Comparison of ENCODE assay signal across 21 cellular contexts in genomic region chr13:111401151-111401550, GRCh38.
"Had no signal": no experiment of that assay in that cellular context is flagged by ENCODE, and none has a peak within 500 bp of the region (broad histone marks: within the 10 kb centered on the region; RNA-seq: fewer than 3 reads in every experiment).

No MANE protein-coding gene starts in this region.

- H3K4me3 Mint-ChIP-seq: naive thymus-derived CD4-positive, alpha-beta T cell; nephron; stimulated activated naive CD8-positive, alpha-beta T cell treated with anti-CD3 and anti-CD28 coated beads, Interleukin-15, amount 100 ng/mL, for 72 hours had no signal

- H3K4me1 Mint-ChIP-seq: nephron had no signal

- H3K36me3 ChIP-seq: esophagus squamous epithelium, left lung, prostate gland, suprapubic skin, transverse colon, vagina had no signal

- H3K9me3 Mint-ChIP-seq: naive thymus-derived CD4-positive, alpha-beta T cell; nephron; stimulated activated naive CD8-positive, alpha-beta T cell treated with anti-CD3 and anti-CD28 coated beads, Interleukin-15, amount 100 ng/mL, for 72 hours had no signal

- H3K27ac Mint-ChIP-seq: nephron; stimulated activated naive CD8-positive, alpha-beta T cell treated with anti-CD3 and anti-CD28 coated beads, Interleukin-15, amount 100 ng/mL, for 72 hours had no signal

- H3K27ac ChIP-seq: coronary artery, esophagus squamous epithelium, left lung, prostate gland, skin epidermis, suprapubic skin, transverse colon, vagina had no signal

- DNase-seq: dermis blood vessel endothelial cell; effector memory CD4-positive, alpha-beta T cell; erythroblast; esophagus squamous epithelium; mesenchymal stem cell; midbrain; naive thymus-derived CD4-positive, alpha-beta T cell; nucleus accumbens; right cardiac atrium; stimulated activated CD4-positive, alpha-beta T cell treated with anti-CD3 and anti-CD28 coated beads, Interleukin-15, amount 100 ng/mL, for 24 hours; stimulated activated CD4-positive, alpha-beta T cell treated with anti-CD3 and anti-CD28 coated beads, Interleukin-2, amount 100 ng/mL, for 48 hours; stimulated activated naive CD4-positive, alpha-beta T cell; stimulated activated naive CD8-positive, alpha-beta T cell treated with anti-CD3 and anti-CD28 coated beads, Interleukin-15, amount 100 ng/mL, for 72 hours; transverse colon had no signal

- H3K4me1 ChIP-seq: esophagus squamous epithelium, left lung, prostate gland, suprapubic skin, transverse colon, vagina had no signal

- H3K4me3 ChIP-seq: coronary artery, esophagus squamous epithelium, left lung, prostate gland, skin epidermis, suprapubic skin, transverse colon, vagina had no signal

- H3K27me3 ChIP-seq: vagina had no signal

- H3K9me3 ChIP-seq: esophagus squamous epithelium, left lung, prostate gland, suprapubic skin, transverse colon, vagina had no signal
